4 cellular contexts compared by ENCODE assay signal in the genomic region with DNA sequence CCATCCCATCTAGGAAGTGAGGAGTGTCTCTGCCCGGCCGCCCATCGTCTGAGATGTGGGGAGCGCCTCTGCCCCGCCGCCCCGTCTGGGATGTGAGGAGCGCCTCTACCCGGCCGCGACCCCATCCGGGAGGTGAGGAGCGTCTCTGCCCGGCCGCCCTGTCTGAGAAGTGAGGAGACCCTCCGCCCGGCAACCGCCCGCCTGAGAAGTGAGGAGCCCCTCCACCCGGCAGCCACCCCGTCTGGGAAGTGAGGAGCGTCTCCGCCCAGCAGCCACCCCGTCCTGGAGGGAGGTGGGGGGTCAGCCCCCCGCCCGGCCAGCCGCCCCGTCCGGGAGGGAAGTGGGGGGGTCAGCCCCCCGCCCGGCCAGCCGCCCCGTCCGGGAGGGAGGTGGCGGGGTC. TPM values are rescaled to one million over a fixed set of nuclear protein-coding genes. Genes with fewer than 3 reads are reported as not detected.
"Had no signal": no experiment of that assay in that cellular context is flagged by ENCODE, and none has a peak within 500 bp of the region (broad histone marks: within the 10 kb centered on the region; RNA-seq: fewer than 3 reads in every experiment).

No MANE protein-coding gene starts in this region.

RNA-seq across cellular contexts. Expression of gene SLC25A47, which starts 21.5 kb away (rescaled TPM):
- total RNA-seq: M059J, Right ventricle myocardium superior, SJSA1 had no signal
- polyA plus RNA-seq: SK-N-SH had no signal
